9 cellular contexts compared by ENCODE assay signal in the genomic region with DNA sequence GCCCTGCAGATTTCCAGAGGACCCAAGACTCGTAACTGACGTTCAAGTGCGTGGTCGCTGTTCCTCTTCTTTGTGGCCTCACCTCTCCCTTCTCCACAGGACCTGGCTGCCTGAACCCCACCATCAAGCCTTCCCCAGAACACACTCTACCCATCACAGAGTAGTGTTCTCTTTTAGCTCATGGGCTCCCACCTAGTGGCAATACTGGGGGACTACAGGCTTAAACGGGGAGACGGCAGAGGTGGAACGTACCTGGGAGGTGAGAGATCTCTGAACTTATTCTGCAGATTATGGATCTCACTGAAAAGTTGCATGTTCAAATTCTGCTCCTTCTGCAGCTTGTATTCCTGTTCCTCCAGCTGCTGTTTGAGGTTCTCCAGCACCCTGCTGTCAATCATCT.
DNase-seq lines count a peak whose midpoint lies in the region; ATAC-seq and TF ChIP-seq lines count a peak whose summit lies in the region.
"Had no signal": no experiment of that assay in that cellular context is flagged by ENCODE, and none has a peak within 500 bp of the region (broad histone marks: within the 10 kb centered on the region; RNA-seq: fewer than 3 reads in every experiment).

No MANE protein-coding gene starts in this region.

- H3K27ac Mint-ChIP-seq in stimulated activated memory B cell treated with anti-CD40 and anti-IgM and Interleukin-4, amounts not matched to agents 10 μg/mL and 1 μg/mL and 100 μg/mL, for 72 hours, result no peak overlapping the region

- peaks cover 60% of the 10 kb centered on the region for H3K36me3 Mint-ChIP-seq in stimulated activated memory B cell treated with anti-CD40 and anti-IgM and Interleukin-4, amounts not matched to agents 10 μg/mL and 1 μg/mL and 100 μg/mL, for 72 hours

- no peaks in the 10 kb centered on the region for H3K27me3 ChIP-seq in DND-41 (ENCODE audit: insufficient read depth, low read length, poor library complexity)
- no peaks in the 10 kb centered on the region for H3K27me3 ChIP-seq in upper lobe of right lung
- H3K27me3 ChIP-seq in esophagus squamous epithelium, result no peaks in the 10 kb centered on the region
- H3K27me3 ChIP-seq: SJSA1 had no signal

- no peak for TF ChIP-seq POLR2A in esophagus squamous epithelium (IDR thresholded peaks at IDR 0.05)

- CTCF ChIA-PET in HEK293T (lab: Yijun Ruan, JAX), result interaction anchor here (1.0 to 1.5 kb wide), 2 partner anchors 18 to 38 kb away, joined by 3 to 5 read pairs; no protein-coding TSS in a partner anchor

- intact Hi-C loops in upper lobe of right lung (cut with DNase I), result no loop called here
- intact Hi-C loops in esophagus squamous epithelium (cut with DNase I), result no loop called here

- no peaks in the 10 kb centered on the region for H3K9me3 Mint-ChIP-seq in stimulated activated memory B cell treated with anti-CD40 and anti-IgM and Interleukin-4, amounts not matched to agents 10 μg/mL and 1 μg/mL and 100 μg/mL, for 72 hours

- peak; percentile 66 for ATAC-seq in DND-41 (ENCODE audit: insufficient read depth, low read depth)
- ATAC-seq in upper lobe of right lung, result peak; percentile 23
- ATAC-seq in stimulated activated memory B cell treated with anti-CD40 and anti-IgM and Interleukin-4, amounts not matched to agents 10 μg/mL and 1 μg/mL and 100 μg/mL, for 72 hours, result no peak
- ATAC-seq in omental fat pad (ENCODE audit: low FRiP score), result no peak

- H3K4me1 Mint-ChIP-seq in stimulated activated memory B cell treated with anti-CD40 and anti-IgM and Interleukin-4, amounts not matched to agents 10 μg/mL and 1 μg/mL and 100 μg/mL, for 72 hours, result peaks cover 8% of the 10 kb centered on the region

- H3K4me3 Mint-ChIP-seq in stimulated activated memory B cell treated with anti-CD40 and anti-IgM and Interleukin-4, amounts not matched to agents 10 μg/mL and 1 μg/mL and 100 μg/mL, for 72 hours, result no peak overlapping the region

- no peaks in the 10 kb centered on the region for H3K79me2 ChIP-seq in DND-41 (ENCODE audit: insufficient read depth, low read length)

- no peak overlapping the region for H3K4me2 ChIP-seq in DND-41 (ENCODE audit: insufficient read depth, low read length)

- H3K36me3 ChIP-seq in DND-41 (ENCODE audit: insufficient read depth, low read length), result peaks cover 93% of the 10 kb centered on the region
- H3K36me3 ChIP-seq in upper lobe of right lung, result peaks cover 20% of the 10 kb centered on the region
- peaks cover 0 to 85% (median 6%) of the 10 kb centered on the region in 3 donors for H3K36me3 ChIP-seq in esophagus squamous epithelium

- no peaks in the 10 kb centered on the region for H3K27me3 Mint-ChIP-seq in stimulated activated memory B cell treated with anti-CD40 and anti-IgM and Interleukin-4, amounts not matched to agents 10 μg/mL and 1 μg/mL and 100 μg/mL, for 72 hours

- WGBS in esophagus squamous epithelium, 2 donors, result 86 to 88% methylated on average over 7 of the region's 7 CpGs

- POLR2A ChIA-PET in HEK293T (lab: Yijun Ruan, JAX), result no interaction called here

- TF ChIP-seq CTCF in DND-41 (IDR thresholded peaks at IDR 0.05; ENCODE audit: borderline replicate concordance, extremely low read depth, low read length, poor library complexity, severe bottlenecking) (peak; percentile 61), fibroblast of the aortic adventitia (IDR thresholded peaks at IDR 0.05; ENCODE audit: insufficient read depth, low read length) (peak; percentile 52), upper lobe of right lung (IDR thresholded peaks at IDR 0.05) (peak; percentile 34), esophagus squamous epithelium (IDR thresholded peaks at IDR 0.05) (peak in 2 of 6 experiments; percentile 20 to 48), omental fat pad (IDR thresholded peaks at IDR 0.05) (no peak)

- H3K4me1 ChIP-seq in DND-41 (ENCODE audit: insufficient read depth, low read length) (no peaks in the 10 kb centered on the region), upper lobe of right lung (peaks cover 38% of the 10 kb centered on the region), esophagus squamous epithelium (peaks cover 0 to 22% (median 0%) of the 10 kb centered on the region in 3 donors)

- H3K27ac ChIP-seq in DND-41 (ENCODE audit: low read length) (no peak overlapping the region), upper lobe of right lung (no peak overlapping the region), esophagus squamous epithelium (no peak overlapping the region)
- H3K27ac ChIP-seq: SJSA1 had no signal

- no peak overlapping the region for H3K4me3 ChIP-seq in DND-41 (ENCODE audit: low read depth in 1 of 2, low read length in 2 of 2)
- H3K4me3 ChIP-seq in fibroblast of the aortic adventitia (ENCODE audit: low read depth, low read length), result no peak overlapping the region
- H3K4me3 ChIP-seq in upper lobe of right lung, result no peak overlapping the region
- no peak overlapping the region for H3K4me3 ChIP-seq in esophagus squamous epithelium
- H3K4me3 ChIP-seq: SJSA1 had no signal

- H3K9me3 ChIP-seq in DND-41 (ENCODE audit: insufficient read depth, low read length, severe bottlenecking), result no peaks in the 10 kb centered on the region
- no peaks in the 10 kb centered on the region for H3K9me3 ChIP-seq in upper lobe of right lung
- no peaks in the 10 kb centered on the region for H3K9me3 ChIP-seq in esophagus squamous epithelium
- H3K9me3 ChIP-seq: SJSA1 had no signal

- H3K9ac ChIP-seq in DND-41 (ENCODE audit: low read depth, low read length), result no peak overlapping the region

- DNase-seq in DND-41, result peak; percentile 9
- DNase-seq in HEK293T (ENCODE audit: extremely low spot score), result peak; percentile 25
- peak; percentile 27 for DNase-seq in RPMI7951 (ENCODE audit: low read depth)
- DNase-seq in fibroblast of the aortic adventitia (ENCODE audit: low read depth), result no peak
- DNase-seq in upper lobe of right lung, result no peak
- no peak for DNase-seq in esophagus squamous epithelium (lab: John Stamatoyannopoulos, UW)
- no peak for DNase-seq in omental fat pad (ENCODE audit: low spot score)

- H4K20me1 ChIP-seq in DND-41 (ENCODE audit: insufficient read depth, low read length), result no peaks in the 10 kb centered on the region

- no peak overlapping the region for H2AFZ ChIP-seq in DND-41 (ENCODE audit: low read depth, low read length)

TF ChIP-seq in HEK293T, 16 proteins besides CTCF, POLR2A, EP300 and RAD21:
- TF ChIP-seq, protein P1, sequence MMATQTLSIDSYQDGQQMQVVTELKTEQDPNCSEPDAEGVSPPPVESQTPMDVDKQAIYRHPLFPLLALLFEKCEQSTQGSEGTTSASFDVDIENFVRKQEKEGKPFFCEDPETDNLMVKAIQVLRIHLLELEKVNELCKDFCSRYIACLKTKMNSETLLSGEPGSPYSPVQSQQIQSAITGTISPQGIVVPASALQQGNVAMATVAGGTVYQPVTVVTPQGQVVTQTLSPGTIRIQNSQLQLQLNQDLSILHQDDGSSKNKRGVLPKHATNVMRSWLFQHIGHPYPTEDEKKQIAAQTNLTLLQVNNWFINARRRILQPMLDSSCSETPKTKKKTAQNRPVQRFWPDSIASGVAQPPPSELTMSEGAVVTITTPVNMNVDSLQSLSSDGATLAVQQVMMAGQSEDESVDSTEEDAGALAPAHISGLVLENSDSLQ (IDR thresholded peaks at IDR 0.05), result 0 out of 2 replicates have a peak, but pooled peaks have one; percentile 27
- TF ChIP-seq FOXM1 (IDR thresholded peaks at IDR 0.05; ENCODE audit: borderline replicate concordance), result no peak

Comparison
In these comparisons a context has a peak if more than half of its experiments do, and no peak if none do; other contexts are left out.
1. ATAC-seq: peak in DND-41 (single experiment) and upper lobe of right lung (single experiment); none in stimulated activated memory B cell treated with anti-CD40 and anti-IgM and Interleukin-4, amounts not matched to agents 10 μg/mL and 1 μg/mL and 100 μg/mL, for 72 hours (single experiment) and omental fat pad (single experiment).
2. DNase-seq: peak in DND-41 (single experiment), HEK293T (single experiment) and RPMI7951 (single experiment); none in fibroblast of the aortic adventitia (single experiment), upper lobe of right lung (single experiment), esophagus squamous epithelium (single experiment) and omental fat pad (single experiment).
3. CTCF ChIP-seq: peak in DND-41 (single experiment), fibroblast of the aortic adventitia (single experiment) and upper lobe of right lung (single experiment); none in omental fat pad (0 of 3).